Comparison of ENCODE assay signal across 1 cellular context in the genomic region with DNA sequence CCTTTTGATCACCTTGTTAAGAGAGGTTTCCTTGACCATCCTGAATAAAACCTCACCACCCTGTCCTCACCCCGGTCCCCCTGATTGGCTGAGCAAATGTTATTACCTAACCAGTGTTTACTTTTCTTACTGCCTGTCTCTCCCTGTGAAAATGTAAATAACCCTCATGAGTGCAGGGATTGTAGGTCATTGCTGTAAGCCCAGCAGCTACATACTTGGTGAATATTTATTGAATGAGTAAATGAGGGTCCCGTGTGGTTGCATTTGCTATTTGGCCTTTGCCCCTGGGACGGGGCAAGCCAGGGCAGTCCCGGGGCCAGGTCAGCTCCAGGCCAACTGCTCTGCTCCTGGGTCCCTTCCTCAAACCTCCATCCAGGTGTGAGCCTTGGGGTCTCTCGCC.
A peak's percentile ranks its signal among the peaks of the same experiment; 100 is the strongest.
TF ChIP-seq lines count a peak whose summit lies in the region.

No MANE protein-coding gene starts in this region.

TF ChIP-seq in HepG2, 621 proteins besides CTCF, POLR2A, EP300 and RAD21 (continued from another document and continues in another):
- TF ChIP-seq, protein P1, sequence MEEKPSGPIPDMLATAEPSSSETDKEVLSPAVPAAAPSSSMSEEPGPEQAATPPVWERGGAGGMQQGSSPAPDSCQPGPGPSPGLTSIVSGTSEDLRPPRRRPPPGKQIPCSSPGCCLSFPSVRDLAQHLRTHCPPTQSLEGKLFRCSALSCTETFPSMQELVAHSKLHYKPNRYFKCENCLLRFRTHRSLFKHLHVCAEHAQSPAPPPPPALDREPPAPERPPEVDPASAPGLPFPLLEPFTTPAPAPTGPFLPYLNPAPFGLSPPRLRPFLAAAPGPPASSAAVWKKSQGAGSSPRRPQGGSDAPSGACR (CRISPR knock-in tag; IDR thresholded peaks at IDR 0.05): no peak
- no peak for TF ChIP-seq NFRKB (IDR thresholded peaks at IDR 0.05)
- TF ChIP-seq ELF3 (CRISPR knock-in tag; IDR thresholded peaks at IDR 0.05): peak; percentile 61; the same call in 1 of the 2 replicates
- TF ChIP-seq, protein P2, sequence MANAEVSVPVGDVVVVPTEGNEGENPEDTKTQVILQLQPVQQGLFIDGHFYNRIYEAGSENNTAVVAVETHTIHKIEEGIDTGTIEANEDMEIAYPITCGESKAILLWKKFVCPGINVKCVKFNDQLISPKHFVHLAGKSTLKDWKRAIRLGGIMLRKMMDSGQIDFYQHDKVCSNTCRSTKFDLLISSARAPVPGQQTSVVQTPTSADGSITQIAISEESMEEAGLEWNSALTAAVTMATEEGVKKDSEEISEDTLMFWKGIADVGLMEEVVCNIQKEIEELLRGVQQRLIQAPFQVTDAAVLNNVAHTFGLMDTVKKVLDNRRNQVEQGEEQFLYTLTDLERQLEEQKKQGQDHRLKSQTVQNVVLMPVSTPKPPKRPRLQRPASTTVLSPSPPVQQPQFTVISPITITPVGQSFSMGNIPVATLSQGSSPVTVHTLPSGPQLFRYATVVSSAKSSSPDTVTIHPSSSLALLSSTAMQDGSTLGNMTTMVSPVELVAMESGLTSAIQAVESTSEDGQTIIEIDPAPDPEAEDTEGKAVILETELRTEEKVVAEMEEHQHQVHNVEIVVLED (CRISPR knock-in tag; IDR thresholded peaks at IDR 0.05; ENCODE audit: borderline replicate concordance): peak; percentile 19; the same call in 1 of the 2 replicates
- TF ChIP-seq, protein P3, sequence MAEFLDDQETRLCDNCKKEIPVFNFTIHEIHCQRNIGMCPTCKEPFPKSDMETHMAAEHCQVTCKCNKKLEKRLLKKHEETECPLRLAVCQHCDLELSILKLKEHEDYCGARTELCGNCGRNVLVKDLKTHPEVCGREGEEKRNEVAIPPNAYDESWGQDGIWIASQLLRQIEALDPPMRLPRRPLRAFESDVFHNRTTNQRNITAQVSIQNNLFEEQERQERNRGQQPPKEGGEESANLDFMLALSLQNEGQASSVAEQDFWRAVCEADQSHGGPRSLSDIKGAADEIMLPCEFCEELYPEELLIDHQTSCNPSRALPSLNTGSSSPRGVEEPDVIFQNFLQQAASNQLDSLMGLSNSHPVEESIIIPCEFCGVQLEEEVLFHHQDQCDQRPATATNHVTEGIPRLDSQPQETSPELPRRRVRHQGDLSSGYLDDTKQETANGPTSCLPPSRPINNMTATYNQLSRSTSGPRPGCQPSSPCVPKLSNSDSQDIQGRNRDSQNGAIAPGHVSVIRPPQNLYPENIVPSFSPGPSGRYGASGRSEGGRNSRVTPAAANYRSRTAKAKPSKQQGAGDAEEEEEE (CRISPR knock-in tag; IDR thresholded peaks at IDR 0.05; ENCODE audit: borderline replicate concordance): no peak
- TF ChIP-seq, protein P4, sequence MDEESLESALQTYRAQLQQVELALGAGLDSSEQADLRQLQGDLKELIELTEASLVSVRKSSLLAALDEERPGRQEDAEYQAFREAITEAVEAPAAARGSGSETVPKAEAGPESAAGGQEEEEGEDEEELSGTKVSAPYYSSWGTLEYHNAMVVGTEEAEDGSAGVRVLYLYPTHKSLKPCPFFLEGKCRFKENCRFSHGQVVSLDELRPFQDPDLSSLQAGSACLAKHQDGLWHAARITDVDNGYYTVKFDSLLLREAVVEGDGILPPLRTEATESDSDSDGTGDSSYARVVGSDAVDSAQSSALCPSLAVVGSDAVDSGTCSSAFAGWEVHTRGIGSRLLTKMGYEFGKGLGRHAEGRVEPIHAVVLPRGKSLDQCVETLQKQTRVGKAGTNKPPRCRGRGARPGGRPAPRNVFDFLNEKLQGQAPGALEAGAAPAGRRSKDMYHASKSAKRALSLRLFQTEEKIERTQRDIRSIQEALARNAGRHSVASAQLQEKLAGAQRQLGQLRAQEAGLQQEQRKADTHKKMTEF (CRISPR knock-in tag; IDR thresholded peaks at IDR 0.05): peak; percentile 75; the same call in 1 of the 2 replicates
- TF ChIP-seq ZSCAN29 (CRISPR knock-in tag; conservative IDR thresholded peaks at IDR 0.05): no peak
- TF ChIP-seq RFXAP (CRISPR knock-in tag; IDR thresholded peaks at IDR 0.05; ENCODE audit: borderline replicate concordance): no peak
- no peak for TF ChIP-seq ZBTB42 (CRISPR knock-in tag; IDR thresholded peaks at IDR 0.05)
- TF ChIP-seq KAT8 (CRISPR knock-in tag; IDR thresholded peaks at IDR 0.05): peak; percentile 54
- TF ChIP-seq DR1 (CRISPR knock-in tag; IDR thresholded peaks at IDR 0.05): no peak
- TF ChIP-seq ZNF432 (CRISPR knock-in tag; IDR thresholded peaks at IDR 0.05; ENCODE audit: borderline replicate concordance): no peak
- TF ChIP-seq ZNF788 (CRISPR knock-in tag; IDR thresholded peaks at IDR 0.05; ENCODE audit: borderline replicate concordance): 0 out of 2 replicates have a peak, but pooled peaks have one; percentile 34
- TF ChIP-seq SMARCC2 (IDR thresholded peaks at IDR 0.05): no peak
- TF ChIP-seq, protein P5, sequence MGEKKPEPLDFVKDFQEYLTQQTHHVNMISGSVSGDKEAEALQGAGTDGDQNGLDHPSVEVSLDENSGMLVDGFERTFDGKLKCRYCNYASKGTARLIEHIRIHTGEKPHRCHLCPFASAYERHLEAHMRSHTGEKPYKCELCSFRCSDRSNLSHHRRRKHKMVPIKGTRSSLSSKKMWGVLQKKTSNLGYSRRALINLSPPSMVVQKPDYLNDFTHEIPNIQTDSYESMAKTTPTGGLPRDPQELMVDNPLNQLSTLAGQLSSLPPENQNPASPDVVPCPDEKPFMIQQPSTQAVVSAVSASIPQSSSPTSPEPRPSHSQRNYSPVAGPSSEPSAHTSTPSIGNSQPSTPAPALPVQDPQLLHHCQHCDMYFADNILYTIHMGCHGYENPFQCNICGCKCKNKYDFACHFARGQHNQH (CRISPR knock-in tag; IDR thresholded peaks at IDR 0.05): peak; percentile 70
- TF ChIP-seq UBTF (CRISPR knock-in tag; IDR thresholded peaks at IDR 0.05): no peak
- TF ChIP-seq EHMT2 (IDR thresholded peaks at IDR 0.05; ENCODE audit: borderline replicate concordance, low read depth, low read length): 0 out of 2 replicates have a peak, but pooled peaks have one; percentile 34
- peak; percentile 53; the same call in 1 of the 2 replicates for TF ChIP-seq PATZ1 (CRISPR knock-in tag; IDR thresholded peaks at IDR 0.05)
- TF ChIP-seq ZFP36L1 (CRISPR knock-in tag; IDR thresholded peaks at IDR 0.05): no peak
- no peak for TF ChIP-seq RFX1 (IDR thresholded peaks at IDR 0.05)
- TF ChIP-seq ZNF878 (CRISPR knock-in tag; IDR thresholded peaks at IDR 0.05): peak; percentile 74; the same call in 1 of the 2 replicates
- TF ChIP-seq HNRNPUL1 (IDR thresholded peaks at IDR 0.05; ENCODE audit: low read depth, low read length): no peak
- TF ChIP-seq HINFP (CRISPR knock-in tag; IDR thresholded peaks at IDR 0.05; ENCODE audit: low read depth): no peak
- 0 out of 2 replicates have a peak, but pooled peaks have one; percentile 57 for TF ChIP-seq ZNF746 (CRISPR knock-in tag; IDR thresholded peaks at IDR 0.05)
- TF ChIP-seq MYC (CRISPR knock-in tag; IDR thresholded peaks at IDR 0.05; ENCODE audit: borderline replicate concordance): no peak
- 0 out of 2 replicates have a peak, but pooled peaks have one; percentile 56 for TF ChIP-seq ZMYM2 (CRISPR knock-in tag; IDR thresholded peaks at IDR 0.05)
- no peak for TF ChIP-seq PAF1 (CRISPR knock-in tag; IDR thresholded peaks at IDR 0.05)
- TF ChIP-seq ZNF121 (CRISPR knock-in tag; IDR thresholded peaks at IDR 0.05): peak; percentile 98
- no peak for TF ChIP-seq ZNF451 (CRISPR knock-in tag; IDR thresholded peaks at IDR 0.05)
- no peak for TF ChIP-seq ZNF672 (CRISPR knock-in tag; IDR thresholded peaks at IDR 0.05)
- TF ChIP-seq ARID3A (IDR thresholded peaks at IDR 0.05; ENCODE audit: low read depth, low read length): peak; percentile 58; the same call in 1 of the 2 replicates
- TF ChIP-seq PITX1 (CRISPR knock-in tag; IDR thresholded peaks at IDR 0.05): peak; percentile 65; the same call in 1 of the 2 replicates
- peak; percentile 94 for TF ChIP-seq FOXK2 (IDR thresholded peaks at IDR 0.05)
- TF ChIP-seq, protein P6, sequence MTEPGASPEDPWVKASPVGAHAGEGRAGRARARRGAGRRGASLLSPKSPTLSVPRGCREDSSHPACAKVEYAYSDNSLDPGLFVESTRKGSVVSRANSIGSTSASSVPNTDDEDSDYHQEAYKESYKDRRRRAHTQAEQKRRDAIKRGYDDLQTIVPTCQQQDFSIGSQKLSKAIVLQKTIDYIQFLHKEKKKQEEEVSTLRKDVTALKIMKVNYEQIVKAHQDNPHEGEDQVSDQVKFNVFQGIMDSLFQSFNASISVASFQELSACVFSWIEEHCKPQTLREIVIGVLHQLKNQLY (CRISPR knock-in tag; IDR thresholded peaks at IDR 0.05): peak; percentile 59; the same call in 1 of the 2 replicates
- TF ChIP-seq BRD4 (CRISPR knock-in tag; IDR thresholded peaks at IDR 0.05): no peak
- TF ChIP-seq KDM1A (CRISPR knock-in tag; IDR thresholded peaks at IDR 0.05): no peak
- no peak for TF ChIP-seq SUZ12 (IDR thresholded peaks at IDR 0.05; ENCODE audit: low read depth, low read length)
- no peak for TF ChIP-seq SRF (IDR thresholded peaks at IDR 0.05; ENCODE audit: low read depth, low read length)
- no peak for TF ChIP-seq ZNF496 (CRISPR knock-in tag; IDR thresholded peaks at IDR 0.05; ENCODE audit: insufficient replicate concordance)
- TF ChIP-seq THAP8 (CRISPR knock-in tag; IDR thresholded peaks at IDR 0.05; ENCODE audit: borderline replicate concordance): no peak
- TF ChIP-seq, protein P7, sequence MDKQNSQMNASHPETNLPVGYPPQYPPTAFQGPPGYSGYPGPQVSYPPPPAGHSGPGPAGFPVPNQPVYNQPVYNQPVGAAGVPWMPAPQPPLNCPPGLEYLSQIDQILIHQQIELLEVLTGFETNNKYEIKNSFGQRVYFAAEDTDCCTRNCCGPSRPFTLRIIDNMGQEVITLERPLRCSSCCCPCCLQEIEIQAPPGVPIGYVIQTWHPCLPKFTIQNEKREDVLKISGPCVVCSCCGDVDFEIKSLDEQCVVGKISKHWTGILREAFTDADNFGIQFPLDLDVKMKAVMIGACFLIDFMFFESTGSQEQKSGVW (CRISPR knock-in tag; IDR thresholded peaks at IDR 0.05; ENCODE audit: borderline replicate concordance): no peak
- no peak for TF ChIP-seq ZNF143 (CRISPR knock-in tag; IDR thresholded peaks at IDR 0.05)
